Comparison of ENCODE assay signal across 18 cellular contexts in the genomic region with DNA sequence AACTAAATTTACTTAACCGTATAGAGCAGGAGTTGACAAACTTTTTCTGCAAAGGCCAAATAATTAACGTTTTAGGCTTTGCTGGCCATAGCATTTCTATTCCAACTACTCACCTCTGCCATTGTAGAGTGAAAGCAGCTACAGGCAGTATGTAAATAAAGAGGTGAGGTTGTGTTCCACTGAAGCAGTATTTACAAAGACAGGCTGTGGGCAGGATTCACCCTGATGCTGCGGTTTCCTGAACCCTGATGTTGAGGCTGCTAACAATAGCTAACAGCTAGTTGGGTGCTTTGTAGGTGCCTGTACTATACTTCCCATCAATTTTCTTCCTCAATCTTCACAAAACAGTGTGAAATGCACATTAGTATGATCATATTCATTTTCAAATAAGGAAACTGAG. TPM values are rescaled to one million over a fixed set of nuclear protein-coding genes. Genes with fewer than 3 reads are reported as not detected.
A peak's percentile ranks its signal among the peaks of the same experiment; 100 is the strongest.
DNase-seq lines count a peak whose midpoint lies in the region; ATAC-seq and TF ChIP-seq lines count a peak whose summit lies in the region.
"Had no signal": no experiment of that assay in that cellular context is flagged by ENCODE, and none has a peak within 500 bp of the region (broad histone marks: within the 10 kb centered on the region; RNA-seq: fewer than 3 reads in every experiment).

No MANE protein-coding gene starts in this region.

- no peak overlapping the region for H3K27ac ChIP-seq in CD4-positive, CD25-positive, alpha-beta regulatory T cell (ENCODE audit: insufficient read depth, low read length, poor library complexity, severe bottlenecking)
- H3K27ac ChIP-seq in GM23338 (ENCODE audit: low read depth) (no peak overlapping the region), neuronal stem cell (replicated peaks; ENCODE audit: low read length) (no peak overlapping the region), gastroesophageal sphincter (no peak overlapping the region)
- H3K27ac ChIP-seq: left lung, pancreas had no signal

- H3K4me2 ChIP-seq in GM23338 (no peak overlapping the region), neuronal stem cell (ENCODE audit: insufficient read depth, low read length, poor library complexity, severe bottlenecking) (no peak overlapping the region)
- H3K4me2 ChIP-seq: smooth muscle cell had no signal

- H2BK120ac ChIP-seq in neuronal stem cell (ENCODE audit: low read depth, low read length): no peak overlapping the region

- H3K27ac Mint-ChIP-seq in CD4-positive, CD25-positive, alpha-beta regulatory T cell: no peak overlapping the region
- no peak overlapping the region for H3K27ac Mint-ChIP-seq in GM23338
- H3K27ac Mint-ChIP-seq in activated T-cell treated with anti-CD3 and anti-CD28 coated beads, Interleukin-2, amount 50 U/mL, for 72 hours: no peak overlapping the region
- H3K27ac Mint-ChIP-seq: activated naive CD4-positive, alpha-beta T cell treated with anti-CD3 and anti-CD28 coated beads, Interleukin-2, amount 50 U/mL, for 24 hours; stimulated activated naive CD8-positive, alpha-beta T cell treated with anti-CD3 and anti-CD28 coated beads, Interleukin-15, Interleukin-2, amounts not matched to agents 100 ng/mL and 50 ng/mL, for 24 hours had no signal

- H3K9me2 ChIP-seq in GM23338 (ENCODE audit: insufficient read depth): no peaks in the 10 kb centered on the region

- peaks cover 0 to 5% (median 1%) of the 10 kb centered on the region in 4 donors for H3K4me1 Mint-ChIP-seq in CD4-positive, CD25-positive, alpha-beta regulatory T cell
- no peaks in the 10 kb centered on the region for H3K4me1 Mint-ChIP-seq in GM23338
- H3K4me1 Mint-ChIP-seq in activated T-cell treated with anti-CD3 and anti-CD28 coated beads, Interleukin-2, amount 50 U/mL, for 72 hours (ENCODE audit: low read depth): peaks cover 5% of the 10 kb centered on the region
- H3K4me1 Mint-ChIP-seq: activated naive CD4-positive, alpha-beta T cell treated with anti-CD3 and anti-CD28 coated beads, Interleukin-2, amount 50 U/mL, for 24 hours had no signal

- H4K91ac ChIP-seq in neuronal stem cell (ENCODE audit: low read depth, low read length, poor library complexity): no peak overlapping the region

- no peaks in the 10 kb centered on the region for H3F3A ChIP-seq in GM23338 (replicated peaks; ENCODE audit: low read depth)

- H3K4me1 ChIP-seq in CD4-positive, CD25-positive, alpha-beta regulatory T cell (ENCODE audit: control insufficient read depth, insufficient read depth, low read length, poor library complexity, severe bottlenecking): no peaks in the 10 kb centered on the region
- no peaks in the 10 kb centered on the region for H3K4me1 ChIP-seq in GM23338 (ENCODE audit: insufficient read depth)
- H3K4me1 ChIP-seq in neuronal stem cell (ENCODE audit: control insufficient read depth in 2 of 2, insufficient read depth in 1 of 2, low read depth in 1 of 2, low read length in 2 of 2): no peaks in the 10 kb centered on the region
- H3K4me1 ChIP-seq in gastroesophageal sphincter: peaks cover 0 to 8% (median 0%) of the 10 kb centered on the region in 3 donors
- H3K4me1 ChIP-seq: left lung, pancreas had no signal

- peaks cover 0 to 2% (median 0%) of the 10 kb centered on the region in 7 donors for H3K9me3 Mint-ChIP-seq in CD4-positive, CD25-positive, alpha-beta regulatory T cell
- no peaks in the 10 kb centered on the region for H3K9me3 Mint-ChIP-seq in GM23338
- no peaks in the 10 kb centered on the region for H3K9me3 Mint-ChIP-seq in activated T-cell treated with anti-CD3 and anti-CD28 coated beads, Interleukin-2, amount 50 U/mL, for 72 hours
- H3K9me3 Mint-ChIP-seq: activated naive CD4-positive, alpha-beta T cell treated with anti-CD3 and anti-CD28 coated beads, Interleukin-2, amount 50 U/mL, for 24 hours; stimulated activated naive CD8-positive, alpha-beta T cell treated with anti-CD3 and anti-CD28 coated beads, Interleukin-15, Interleukin-2, amounts not matched to agents 100 ng/mL and 50 ng/mL, for 24 hours had no signal

- H3K79me1 ChIP-seq in neuronal stem cell (ENCODE audit: low read depth, low read length): no peaks in the 10 kb centered on the region

- H3K23ac ChIP-seq in neuronal stem cell (ENCODE audit: low read depth, low read length, poor library complexity): no peak overlapping the region

- DNase-seq in CD4-positive, CD25-positive, alpha-beta regulatory T cell: peak in 2 of 3 donors; percentile 3 to 14
- no peak for DNase-seq in GM23338 (ENCODE audit: low spot score)
- DNase-seq in Jurkat, Clone E6-1 (ENCODE audit: low read depth, low spot score): peak; percentile 68
- DNase-seq in activated T-cell treated with anti-CD3 and anti-CD28 coated beads, Interleukin-2, amount 50 U/mL, for 72 hours: no peak
- DNase-seq in neuronal stem cell (ENCODE audit: low spot score): no peak
- no peak for DNase-seq in cerebellar cortex (ENCODE audit: low spot score)
- DNase-seq: Calu3; effector CD4-positive, alpha-beta T cell; Karpas-422; left lung; NCI-H1436 treated with DMSO at 0.1 percent for 48 hours; pancreas had no signal

- H4K20me1 ChIP-seq in GM23338 (replicated peaks; ENCODE audit: insufficient read depth): no peaks in the 10 kb centered on the region

- no peaks in the 10 kb centered on the region for H3K9me3 ChIP-seq in CD4-positive, CD25-positive, alpha-beta regulatory T cell (ENCODE audit: control insufficient read depth in 2 of 2, low read length in 2 of 2)
- H3K9me3 ChIP-seq in neuronal stem cell (replicated peaks in 1 of 2; ENCODE audit: control insufficient read depth in 2 of 2, insufficient read depth in 1 of 2, low read depth in 1 of 2, low read length in 2 of 2): no peaks in the 10 kb centered on the region
- no peaks in the 10 kb centered on the region for H3K9me3 ChIP-seq in gastroesophageal sphincter
- H3K9me3 ChIP-seq: left lung, pancreas had no signal

- H4K8ac ChIP-seq in neuronal stem cell (ENCODE audit: low read depth, low read length): no peak overlapping the region

- H3K79me2 ChIP-seq in GM23338 (replicated peaks; ENCODE audit: insufficient read depth): no peaks in the 10 kb centered on the region

- no peak for TF ChIP-seq CTCF in GM23338 (conservative IDR thresholded peaks at IDR 0.05; ENCODE audit: low read depth in 2 of 2)
- no peak for TF ChIP-seq CTCF in gastroesophageal sphincter (IDR thresholded peaks at IDR 0.05)

- H3K36me3 ChIP-seq in CD4-positive, CD25-positive, alpha-beta regulatory T cell (ENCODE audit: control insufficient read depth, insufficient read depth, low read length): no peaks in the 10 kb centered on the region
- H3K36me3 ChIP-seq in GM23338 (ENCODE audit: insufficient read depth) (no peaks in the 10 kb centered on the region), neuronal stem cell (replicated peaks in 1 of 2; ENCODE audit: control insufficient read depth in 2 of 2, insufficient read depth in 2 of 2, low read length in 2 of 2) (no peaks in the 10 kb centered on the region), gastroesophageal sphincter (no peaks in the 10 kb centered on the region)
- H3K36me3 ChIP-seq: left lung, pancreas had no signal

- H3K36me3 Mint-ChIP-seq in CD4-positive, CD25-positive, alpha-beta regulatory T cell: no peaks in the 10 kb centered on the region
- H3K36me3 Mint-ChIP-seq in GM23338 (ENCODE audit: low read depth): no peaks in the 10 kb centered on the region
- no peaks in the 10 kb centered on the region for H3K36me3 Mint-ChIP-seq in activated T-cell treated with anti-CD3 and anti-CD28 coated beads, Interleukin-2, amount 50 U/mL, for 72 hours (ENCODE audit: insufficient read depth in 2 of 2)
- H3K36me3 Mint-ChIP-seq: activated naive CD4-positive, alpha-beta T cell treated with anti-CD3 and anti-CD28 coated beads, Interleukin-2, amount 50 U/mL, for 24 hours had no signal

- H3K4me3 Mint-ChIP-seq in CD4-positive, CD25-positive, alpha-beta regulatory T cell: no peak overlapping the region
- no peak overlapping the region for H3K4me3 Mint-ChIP-seq in GM23338
- H3K4me3 Mint-ChIP-seq in activated T-cell treated with anti-CD3 and anti-CD28 coated beads, Interleukin-2, amount 50 U/mL, for 72 hours: no peak overlapping the region
- H3K4me3 Mint-ChIP-seq: activated naive CD4-positive, alpha-beta T cell treated with anti-CD3 and anti-CD28 coated beads, Interleukin-2, amount 50 U/mL, for 24 hours; stimulated activated naive CD8-positive, alpha-beta T cell treated with anti-CD3 and anti-CD28 coated beads, Interleukin-15, Interleukin-2, amounts not matched to agents 100 ng/mL and 50 ng/mL, for 24 hours had no signal

- no peak overlapping the region for H3K9ac ChIP-seq in neuronal stem cell (ENCODE audit: low read depth, low read length, poor library complexity)

- no peak overlapping the region for H3K18ac ChIP-seq in neuronal stem cell (ENCODE audit: low read length)

- WGBS in neuronal stem cell (ENCODE audit: extremely low coverage in 2 of 2, insufficient read length in 2 of 2, insufficient replicate concordance in 1 of 2), 2 donors: no CpG with 5 or more reads among the region's 3 CpGs
- WGBS in gastroesophageal sphincter (ENCODE audit: low coverage in 1 of 2), 2 donors: 89% methylated on average over 2 to 3 of the region's 3 CpGs

- H3K4ac ChIP-seq in neuronal stem cell (ENCODE audit: low read length): no peak overlapping the region

- no peak overlapping the region for H2BK5ac ChIP-seq in neuronal stem cell (ENCODE audit: low read length)

- no peak for ATAC-seq in CD4-positive, CD25-positive, alpha-beta regulatory T cell (ENCODE audit: low read depth in 2 of 2)
- ATAC-seq in GM18867 (IDR thresholded peaks at IDR 0.05; ENCODE audit: unreplicated experiment) (peak; percentile 80), GM23338 (peak; percentile 67), gastroesophageal sphincter (no peak)
- ATAC-seq in activated T-cell treated with anti-CD3 and anti-CD28 coated beads, Interleukin-2, amount 50 U/mL, for 72 hours (replicated peaks in 1 of 2): no peak
- ATAC-seq: left lung, Panc1, pancreas had no signal

- H3K4me3 ChIP-seq in CD4-positive, CD25-positive, alpha-beta regulatory T cell (ENCODE audit: low read depth, low read length): no peak overlapping the region
- H3K4me3 ChIP-seq in GM23338: no peak overlapping the region
- no peak overlapping the region for H3K4me3 ChIP-seq in Jurkat, Clone E6-1 (ENCODE audit: low read length)
- H3K4me3 ChIP-seq in neuronal stem cell (ENCODE audit: low read length in 2 of 2): no peak overlapping the region
- no peak overlapping the region for H3K4me3 ChIP-seq in gastroesophageal sphincter
- H3K4me3 ChIP-seq: left lung, pancreas, smooth muscle cell had no signal

- no peak for TF ChIP-seq POLR2A in gastroesophageal sphincter (IDR thresholded peaks at IDR 0.05)

- H3K27me3 ChIP-seq in CD4-positive, CD25-positive, alpha-beta regulatory T cell (ENCODE audit: control insufficient read depth, insufficient read depth, low read length): no peaks in the 10 kb centered on the region
- H3K27me3 ChIP-seq in GM23338 (ENCODE audit: insufficient read depth) (no peaks in the 10 kb centered on the region), neuronal stem cell (ENCODE audit: control insufficient read depth in 3 of 3, insufficient read depth in 3 of 3, low read depth in 1 of 3, low read length in 3 of 3) (no peaks in the 10 kb centered on the region), gastroesophageal sphincter (no peaks in the 10 kb centered on the region)
- H3K27me3 ChIP-seq: left lung, pancreas had no signal

- H2AFZ ChIP-seq in GM23338 (no peak overlapping the region), neuronal stem cell (ENCODE audit: low read length) (no peak overlapping the region)

- H2BK15ac ChIP-seq in neuronal stem cell (ENCODE audit: low read length): no peak overlapping the region

- no peak overlapping the region for H2BK12ac ChIP-seq in neuronal stem cell (ENCODE audit: low read length)

- no peak for TF ChIP-seq EP300 in gastroesophageal sphincter (IDR thresholded peaks at IDR 0.05)

- no peak overlapping the region for H3K14ac ChIP-seq in neuronal stem cell (ENCODE audit: low read length)

- no peak overlapping the region for H2AK5ac ChIP-seq in neuronal stem cell (ENCODE audit: low read depth, low read length)

- H3K27me3 Mint-ChIP-seq in CD4-positive, CD25-positive, alpha-beta regulatory T cell: peaks cover 9% of the 10 kb centered on the region
- H3K27me3 Mint-ChIP-seq in GM23338 (ENCODE audit: insufficient read depth, low read depth, poor library complexity): no peaks in the 10 kb centered on the region
- H3K27me3 Mint-ChIP-seq in activated T-cell treated with anti-CD3 and anti-CD28 coated beads, Interleukin-2, amount 50 U/mL, for 72 hours (ENCODE audit: low read depth): no peaks in the 10 kb centered on the region
- H3K27me3 Mint-ChIP-seq: stimulated activated naive CD8-positive, alpha-beta T cell treated with anti-CD3 and anti-CD28 coated beads, Interleukin-15, Interleukin-2, amounts not matched to agents 100 ng/mL and 50 ng/mL, for 24 hours had no signal

RNA-seq across cellular contexts. Expression of gene LAMB1, which starts 47.0 kb away (rescaled TPM):
- total RNA-seq in CD4-positive, CD25-positive, alpha-beta regulatory T cell: 0.52 TPM
- polyA plus RNA-seq in CD4-positive, CD25-positive, alpha-beta regulatory T cell: under 1 TPM in 3 of 4 donors, not detected in 1; 0.24 to 0.82 (median 0.73) TPM
- total RNA-seq in GM23338 (2014; rRNA removed; shearing (Covaris generic)): 57.6 and 57.8 TPM in 2 replicates
- polyA plus RNA-seq in GM23338 (2016; fragmentation: Nextera tagmentation; extraction: Ambion mirVana): 50.0 and 53.5 TPM in 2 replicates
- polyA plus RNA-seq in Jurkat, Clone E6-1 (2012; ENCODE audit: insufficient read depth, insufficient read length): 20.0 TPM
- under 1 TPM in 1 of 2 donors, not detected in 1; 0.10 TPM for total RNA-seq in activated T-cell treated with anti-CD3 and anti-CD28 coated beads, Interleukin-2, amount 50 U/mL, for 72 hours
- polyA plus RNA-seq in neuronal stem cell (2013, experiment 1 of 2): 98.3 TPM
- polyA plus RNA-seq in neuronal stem cell (2013, experiment 2 of 2): 101 TPM
- total RNA-seq in gastroesophageal sphincter: 100 to 1,000 TPM; 130 to 193 (median 179) TPM

Comparison
In these comparisons a context has a peak if more than half of its experiments do, and no peak if none do; other contexts are left out.
1. ATAC-seq: peak in GM18867 (single experiment) and GM23338 (single experiment); none in CD4-positive, CD25-positive, alpha-beta regulatory T cell (0 of 2), activated T-cell treated with anti-CD3 and anti-CD28 coated beads, Interleukin-2, amount 50 U/mL, for 72 hours (0 of 2) and gastroesophageal sphincter (single experiment).
2. DNase-seq: peak in CD4-positive, CD25-positive, alpha-beta regulatory T cell (2 of 3) and Jurkat, Clone E6-1 (single experiment); none in GM23338 (single experiment), activated T-cell treated with anti-CD3 and anti-CD28 coated beads, Interleukin-2, amount 50 U/mL, for 72 hours (0 of 2), neuronal stem cell (single experiment) and cerebellar cortex (single experiment).
3. RNA of gene LAMB1, which starts 47.0 kb away (total RNA-seq): 130 to 193 TPM in gastroesophageal sphincter and 57.6 to 57.8 TPM in GM23338; 0.52 TPM in CD4-positive, CD25-positive, alpha-beta regulatory T cell (single experiment) and 0.10 TPM in activated T-cell treated with anti-CD3 and anti-CD28 coated beads, Interleukin-2, amount 50 U/mL, for 72 hours; every median in the first group is over 10 times any median in the second.